In the genomic region with DNA sequence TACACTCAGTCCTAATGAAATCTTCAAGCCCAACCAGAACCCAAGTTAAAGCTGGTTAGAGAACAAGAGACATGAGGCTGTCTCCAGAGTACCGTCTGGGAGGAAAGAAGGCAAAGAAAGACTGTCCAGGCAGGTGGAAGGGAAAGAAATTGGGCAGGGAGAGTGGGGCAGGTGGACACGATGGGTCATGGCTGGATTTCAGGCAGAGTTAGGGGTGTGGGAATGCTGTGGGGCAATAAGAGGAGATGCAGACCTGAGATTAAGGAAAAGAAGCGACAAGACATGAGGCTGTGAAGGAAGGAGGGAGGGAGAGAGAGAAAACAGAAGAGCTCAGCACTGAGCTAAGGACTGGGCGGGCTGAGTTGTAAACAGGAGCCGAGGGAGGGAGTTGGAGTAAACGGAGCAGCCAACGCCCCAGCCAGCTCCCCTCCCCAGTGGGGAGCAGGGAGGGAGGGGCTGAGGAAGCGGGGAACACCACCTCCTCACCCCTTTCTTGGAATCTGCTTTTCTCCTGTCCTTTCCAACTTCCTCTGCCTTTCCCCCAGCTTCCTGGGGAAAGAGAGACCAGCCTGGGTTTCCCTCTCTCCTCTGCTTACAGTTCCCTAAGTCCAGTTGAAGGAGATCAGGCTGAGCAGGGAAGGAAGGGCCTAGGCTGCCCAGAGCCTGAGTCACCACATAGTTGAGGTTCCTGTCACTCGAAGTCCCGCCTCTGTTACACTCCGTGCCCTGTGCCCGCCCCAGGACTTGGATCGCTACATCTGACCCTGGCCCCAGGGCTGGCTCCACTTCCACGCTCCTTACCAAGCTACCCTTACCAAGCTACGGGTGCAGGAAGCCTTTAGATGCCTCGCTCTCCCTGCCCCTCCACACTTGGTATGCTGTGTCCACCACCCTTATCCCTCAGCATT, we compare ENCODE assay signal across 7 cellular contexts. TPM values are rescaled to one million over a fixed set of nuclear protein-coding genes. Genes with fewer than 3 reads are reported as not detected.
DNase-seq lines count a peak whose midpoint lies in the region; ATAC-seq lines count a peak whose summit lies in the region.

No MANE protein-coding gene starts in this region.

- intact Hi-C loops in left ventricle myocardium superior (cut with micrococcal nuclease) = no loop called here

- DNase-seq in HCEC 1CT (peak; percentile 99), RPMI8226 (peak; percentile 96), amniotic stem cell (lab: John Stamatoyannopoulos, UW) (peak; percentile 89), left ventricle myocardium superior (peak; percentile 86), retina (peak; percentile 79), SHP77 treated with DMSO at 0.1 percent for 48 hours (lab: John Stamatoyannopoulos, UW) (no peak)

- ATAC-seq in left ventricle myocardium superior (peak; percentile 80), HG03342 (IDR thresholded peaks at IDR 0.05; ENCODE audit: unreplicated experiment) (no peak)

RNA-seq across cellular contexts. Expression of a gene that starts 6.6 kb away (rescaled TPM):
- 354 TPM for total RNA-seq in left ventricle myocardium superior

RNA-seq across cellular contexts. Expression of a gene that starts 20.5 kb away (rescaled TPM):
- 804 TPM for total RNA-seq in left ventricle myocardium superior

RNA-seq across cellular contexts. Expression of a gene that starts 38.1 kb away (rescaled TPM):
- total RNA-seq in left ventricle myocardium superior = 12.3 TPM

RNA-seq across cellular contexts. Expression of a gene that starts 48.5 kb away (rescaled TPM):
- total RNA-seq in left ventricle myocardium superior = 33.1 TPM

RNA-seq across cellular contexts. Expression of a gene that starts 59.4 kb away (rescaled TPM):
- total RNA-seq in left ventricle myocardium superior = 12.9 TPM
